8 cellular contexts compared by ENCODE assay signal in genomic region chr19:1273263-1274041, GRCh38. TPM values are rescaled to one million over a fixed set of nuclear protein-coding genes. Genes with fewer than 3 reads are reported as not detected.
DNase-seq lines count a peak whose midpoint lies in the region; TF ChIP-seq lines count a peak whose summit lies in the region.

No MANE protein-coding gene starts in this region.

- H3K9me3 Mint-ChIP-seq in CD4-positive, alpha-beta memory T cell = peaks cover 0 to 26% (median 0%) of the 10 kb centered on the region in 8 donors
- H3K9me3 Mint-ChIP-seq in nephron progenitor cell = no peaks in the 10 kb centered on the region

- peak overlapping the region; percentile 77 to 95 (median 87) for H3K27ac Mint-ChIP-seq in CD4-positive, alpha-beta memory T cell
- H3K27ac Mint-ChIP-seq in nephron progenitor cell = peak overlapping the region; percentile 95

- H3K27me3 Mint-ChIP-seq in CD4-positive, alpha-beta memory T cell = no peaks in the 10 kb centered on the region
- H3K27me3 Mint-ChIP-seq in nephron progenitor cell (ENCODE audit: low read depth, poor library complexity) = peaks cover 6% of the 10 kb centered on the region

- H3K4me1 Mint-ChIP-seq in CD4-positive, alpha-beta memory T cell = peaks cover 35 to 68% (median 48%) of the 10 kb centered on the region in 4 donors
- peaks cover 60% of the 10 kb centered on the region for H3K4me1 Mint-ChIP-seq in nephron progenitor cell

- H3K4me3 Mint-ChIP-seq in CD4-positive, alpha-beta memory T cell = peak overlapping the region; percentile 51 to 74 (median 64)
- H3K4me3 Mint-ChIP-seq in nephron progenitor cell = peak overlapping the region; percentile 61

- H3K9me3 ChIP-seq in CD4-positive, alpha-beta memory T cell (ENCODE audit: control insufficient read depth in 1 of 2, low read length in 2 of 2) = no peaks in the 10 kb centered on the region

- H3K36me3 ChIP-seq in CD4-positive, alpha-beta memory T cell (ENCODE audit: insufficient read depth, low read length) = peaks cover 47% of the 10 kb centered on the region

- DNase-seq in CD4-positive, alpha-beta memory T cell = no peak
- DNase-seq in MV-4-11 (lab: John Stamatoyannopoulos, UW) = peak; percentile 80
- DNase-seq in nephron progenitor cell = no peak
- no peak for DNase-seq in NCI-H524 treated with DMSO at 0.1 percent for 48 hours (lab: John Stamatoyannopoulos, UW)
- no peak for DNase-seq in OCI-M1 (lab: John Stamatoyannopoulos, UW)
- no peak for DNase-seq in NCI-H345 (lab: John Stamatoyannopoulos, UW)
- no peak for DNase-seq in LoVo (ENCODE audit: low spot score)

- H3K36me3 Mint-ChIP-seq in CD4-positive, alpha-beta memory T cell = peaks cover 35 to 58% of the 10 kb centered on the region in 2 donors
- H3K36me3 Mint-ChIP-seq in nephron progenitor cell (ENCODE audit: low read depth) = peaks cover 38% of the 10 kb centered on the region

- no peak for TF ChIP-seq CTCF in nephron progenitor cell (IDR thresholded peaks at IDR 0.05)

- H3K4me3 ChIP-seq in CD4-positive, alpha-beta memory T cell (ENCODE audit: low read length in 2 of 2) = no peak overlapping the region

- intact Hi-C loops in CD4-positive, alpha-beta memory T cell (cut with micrococcal nuclease) = no loop called here

- H3K27me3 ChIP-seq in CD4-positive, alpha-beta memory T cell (ENCODE audit: insufficient read depth, low read length) = no peaks in the 10 kb centered on the region

- POLR2A ChIA-PET in CD4-positive, alpha-beta memory T cell (lab: Charles Lee; ENCODE audit: partially characterized antibody) = interaction anchor here (0.6 to 5.7 kb wide), 9 partner anchors 8 to 375 kb away, joined by 3 to 74 read pairs (median 5); partner anchors contain the start of genes ATP5F1D and CNN2

- H3K27ac ChIP-seq in CD4-positive, alpha-beta memory T cell (ENCODE audit: low read depth, low read length) = peak overlapping the region; percentile 93
- peak overlapping the region; percentile 69 for H3K27ac ChIP-seq in cingulate gyrus (ENCODE audit: low read depth, low read length)

- H3K4me1 ChIP-seq in CD4-positive, alpha-beta memory T cell (ENCODE audit: insufficient read depth, low read length) = peaks cover 73% of the 10 kb centered on the region

- CTCF ChIA-PET in CD4-positive, alpha-beta memory T cell (lab: Charles Lee; ENCODE audit: partially characterized antibody) = interaction anchor here (1.1 to 3.9 kb wide), 2 partner anchors 21 to 29 kb away, joined by 3 to 31 read pairs; no protein-coding TSS in a partner anchor

RNA-seq across cellular contexts. Expression of gene FAM174C, which starts 1.9 kb away (rescaled TPM):
- total RNA-seq in CD4-positive, alpha-beta memory T cell = 10 to 100 TPM; 50.5 to 54.2 TPM
- polyA plus RNA-seq in CD4-positive, alpha-beta memory T cell = 100 to 1,000 TPM in 1 of 2 donors, 10 to 100 TPM in 1; 57.2 to 114 TPM

RNA-seq across cellular contexts. Expression of gene CIRBP, which starts 4.3 kb away (rescaled TPM):
- 100 to 1,000 TPM; 574 to 638 TPM for total RNA-seq in CD4-positive, alpha-beta memory T cell
- polyA plus RNA-seq in CD4-positive, alpha-beta memory T cell = 100 to 1,000 TPM; 160 to 257 TPM

RNA-seq across cellular contexts. Expression of gene EFNA2, which starts 12.2 kb away (rescaled TPM):
- total RNA-seq in CD4-positive, alpha-beta memory T cell = not detected
- polyA plus RNA-seq in CD4-positive, alpha-beta memory T cell = not detected

RNA-seq across cellular contexts. Expression of gene MIDN, which starts 25.1 kb away (rescaled TPM):
- 10 to 100 TPM; 30.3 to 34.0 TPM for total RNA-seq in CD4-positive, alpha-beta memory T cell
- 1 to 10 TPM in 1 of 2 donors, under 1 TPM in 1; 0.75 to 6.1 TPM for polyA plus RNA-seq in CD4-positive, alpha-beta memory T cell

RNA-seq across cellular contexts. Expression of gene ATP5F1D, which starts 31.9 kb away (rescaled TPM):
- total RNA-seq in CD4-positive, alpha-beta memory T cell = 100 to 1,000 TPM; 105 to 108 TPM
- 100 to 1,000 TPM; 133 to 243 TPM for polyA plus RNA-seq in CD4-positive, alpha-beta memory T cell
